Comparison of ENCODE assay signal across 8 cellular contexts in genomic region chr17:42561908-42562844, GRCh38.
DNase-seq lines count a peak whose midpoint lies in the region; ATAC-seq and TF ChIP-seq lines count a peak whose summit lies in the region.

COASY (plus strand) TSS chr17:42562148; CDS start chr17:42562623, 475 bp downstream.

- H3K27ac ChIP-seq in DND-41 (ENCODE audit: low read length) = peak within 1 kb of the TSS; percentile 90

- peaks cover 44% of the 10 kb centered on the region for H3K36me3 ChIP-seq in DND-41 (ENCODE audit: insufficient read depth, low read length)

- peak within 1 kb of the TSS; percentile 82 for H3K9ac ChIP-seq in DND-41 (ENCODE audit: low read depth, low read length)

- peaks cover 9% of the 10 kb centered on the region; the same call in 1 of the 2 replicates for H4K20me1 ChIP-seq in DND-41 (ENCODE audit: insufficient read depth, low read length)

- H3K4me2 ChIP-seq in DND-41 (ENCODE audit: insufficient read depth, low read length) = peak within 1 kb of the TSS; percentile 100

- DNase-seq in DND-41 (peak; percentile 97), NCI-H510A (lab: John Stamatoyannopoulos, UW) (peak; percentile 95), cerebellar nuclear complex (lab: John Stamatoyannopoulos, UW) (peak; percentile 46 to 76), iris pigment epithelial cell (ENCODE audit: low read depth) (peak; percentile 97), smooth muscle cell of the brain vasculature (ENCODE audit: low read depth, low spot score) (peak; percentile 95)
- DNase-seq in activated CD4-positive, CD25-positive, alpha-beta regulatory T cell treated with anti-CD3 and anti-CD28 coated beads, Interleukin-2, amount 50 U/mL, for 72 hours = peak; percentile 91

- peak within 1 kb of the TSS; percentile 65 to 75 for H3K4me3 ChIP-seq in DND-41 (ENCODE audit: low read depth in 1 of 2, low read length in 2 of 2)

- H3K9me3 ChIP-seq in DND-41 (ENCODE audit: insufficient read depth, low read length, severe bottlenecking) = no peaks in the 10 kb centered on the region

- peak; percentile 77 for ATAC-seq in DND-41 (ENCODE audit: insufficient read depth, low read depth)
- peak; percentile 44 for ATAC-seq in HG03108 (IDR thresholded peaks at IDR 0.05; ENCODE audit: unreplicated experiment)
- no peak for ATAC-seq in HG03039 (IDR thresholded peaks at IDR 0.05; ENCODE audit: unreplicated experiment)

- no peaks in the 10 kb centered on the region for H3K27me3 ChIP-seq in DND-41 (ENCODE audit: insufficient read depth, low read length, poor library complexity)

- peaks cover 52% of the 10 kb centered on the region for H3K4me1 ChIP-seq in DND-41 (ENCODE audit: insufficient read depth, low read length)

- no peak for TF ChIP-seq CTCF in DND-41 (IDR thresholded peaks at IDR 0.05; ENCODE audit: borderline replicate concordance, extremely low read depth, low read length, poor library complexity, severe bottlenecking)

- H2AFZ ChIP-seq in DND-41 (ENCODE audit: low read depth, low read length) = peak within 1 kb of the TSS; percentile 84

- peaks cover 43% of the 10 kb centered on the region for H3K79me2 ChIP-seq in DND-41 (ENCODE audit: insufficient read depth, low read length)
